ENCODE assay signal across 2 cellular contexts in the genomic region with DNA sequence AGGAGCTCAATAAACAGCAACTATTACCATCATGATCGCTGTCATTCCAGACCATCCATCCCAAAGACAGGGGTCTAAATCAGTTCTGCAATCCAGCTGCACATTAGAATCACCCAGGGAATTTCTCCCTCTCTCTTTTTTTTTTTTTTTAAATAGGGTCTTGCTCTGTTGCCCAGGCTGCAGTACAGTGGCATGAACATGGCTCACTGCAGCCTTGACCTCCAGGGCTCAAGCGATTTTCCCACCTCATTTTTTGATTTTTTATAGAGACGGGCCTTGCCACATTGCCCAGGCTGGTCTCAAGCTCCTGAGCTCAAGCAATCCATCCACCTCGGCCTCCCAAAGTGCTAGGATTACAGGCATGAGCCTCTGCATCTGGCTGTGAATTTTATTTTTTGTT. TPM values are rescaled to one million over a fixed set of nuclear protein-coding genes. Genes with fewer than 3 reads are reported as not detected.
"Had no signal": no experiment of that assay in that cellular context is flagged by ENCODE, and none has a peak within 500 bp of the region (broad histone marks: within the 10 kb centered on the region; RNA-seq: fewer than 3 reads in every experiment).

No MANE protein-coding gene starts in this region.

RNA-seq across cellular contexts. Expression of gene CUEDC1, which starts 32.5 kb away (rescaled TPM):
- total RNA-seq: activated B cell treated with CpG ODN at 0.5 μM for 24 hours had no signal
- polyA plus RNA-seq: naive thymus-derived CD8-positive, alpha-beta T cell had no signal
